ENCODE assay signal across 13 cellular contexts in the genomic region with DNA sequence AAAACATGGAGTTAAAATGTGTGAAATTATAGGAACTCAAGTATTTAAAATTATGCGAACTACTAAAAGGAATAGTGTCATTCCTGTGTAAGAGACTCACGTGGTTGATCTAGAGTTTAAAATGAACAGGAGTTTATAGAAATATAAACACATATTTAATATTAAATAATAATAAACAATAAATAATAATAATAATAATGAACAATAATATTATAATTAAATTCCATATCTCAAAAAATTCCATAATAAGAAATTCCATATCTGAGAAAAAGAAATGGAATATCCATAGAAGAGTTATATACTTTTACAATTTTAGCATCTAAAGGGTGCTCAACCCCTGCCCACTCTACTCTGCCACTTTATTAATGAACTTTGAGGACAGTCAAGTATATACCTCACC.
A peak's percentile ranks its signal among the peaks of the same experiment; 100 is the strongest.
DNase-seq lines count a peak whose midpoint lies in the region; ATAC-seq and TF ChIP-seq lines count a peak whose summit lies in the region.
"Had no signal": no experiment of that assay in that cellular context is flagged by ENCODE, and none has a peak within 500 bp of the region (broad histone marks: within the 10 kb centered on the region; RNA-seq: fewer than 3 reads in every experiment).

No MANE protein-coding gene starts in this region.

- H2BK20ac ChIP-seq in IMR-90 (ENCODE audit: low read depth, low read length), result peak overlapping the region; percentile 77

- H3K27ac Mint-ChIP-seq in activated T-cell treated with anti-CD3 and anti-CD28 coated beads, Interleukin-2, amount 50 U/mL, for 24 hours, result no peak overlapping the region
- H3K27ac Mint-ChIP-seq: CD8-positive, alpha-beta memory T cell had no signal

- no peaks in the 10 kb centered on the region for H3K79me1 ChIP-seq in IMR-90 (ENCODE audit: low read depth in 1 of 2, low read length in 2 of 2)

- no peak overlapping the region for H3K4me3 Mint-ChIP-seq in activated T-cell treated with anti-CD3 and anti-CD28 coated beads, Interleukin-2, amount 50 U/mL, for 24 hours
- H3K4me3 Mint-ChIP-seq: CD8-positive, alpha-beta memory T cell had no signal

- H3K27me3 ChIP-seq in IMR-90 (ENCODE audit: control insufficient read depth, insufficient read depth, low read length) (no peaks in the 10 kb centered on the region), fibroblast of lung (ENCODE audit: control insufficient read depth, insufficient read depth, low read length) (no peaks in the 10 kb centered on the region), osteoblast (ENCODE audit: insufficient read depth, low read length) (no peaks in the 10 kb centered on the region)
- H3K27me3 ChIP-seq: BLaER1 had no signal

- H3K4me1 ChIP-seq in IMR-90 (ENCODE audit: control insufficient read depth, insufficient read depth, low read length), result peaks cover 28% of the 10 kb centered on the region
- H3K4me1 ChIP-seq in fibroblast of lung (ENCODE audit: control insufficient read depth, extremely low read depth, insufficient read depth, low read length), result peaks cover 15% of the 10 kb centered on the region
- H3K4me1 ChIP-seq in osteoblast (ENCODE audit: insufficient read depth, low read length), result peaks cover 30% of the 10 kb centered on the region

- DNase-seq in IMR-90 (no peak), fibroblast of lung (ENCODE audit: low read depth in 2 of 2) (no peak), osteoblast (ENCODE audit: insufficient read length, low spot score, missing footprints) (no peak), NCI-H128 (lab: John Stamatoyannopoulos, UW; ENCODE audit: unreplicated experiment) (no peak), HK-2 (ENCODE audit: unreplicated experiment) (no peak), nucleus accumbens (lab: John Stamatoyannopoulos, UW) (no peak)
- DNase-seq in activated T-cell treated with anti-CD3 and anti-CD28 coated beads, Interleukin-2, amount 50 U/mL, for 24 hours, result no peak
- DNase-seq: CD8-positive, alpha-beta memory T cell; DMS79; NCI-H1092; NCI-H1694 treated with DMSO at 0.1 percent for 48 hours had no signal

- peak overlapping the region; percentile 74; the same call in 1 of the 2 replicates for H2AK5ac ChIP-seq in IMR-90 (ENCODE audit: low read depth, low read length)

- no peak overlapping the region for H3K23ac ChIP-seq in IMR-90 (ENCODE audit: low read depth, low read length)

- no peak overlapping the region for H3K14ac ChIP-seq in IMR-90 (replicated peaks; ENCODE audit: low read depth, low read length)

- peak overlapping the region; percentile 67 for H4K91ac ChIP-seq in IMR-90 (ENCODE audit: insufficient read depth, low read depth, low read length)

- H2BK120ac ChIP-seq in IMR-90 (ENCODE audit: low read depth, low read length), result peak overlapping the region; percentile 75

- H2BK5ac ChIP-seq in IMR-90 (ENCODE audit: low read depth, low read length, poor library complexity, severe bottlenecking), result peak overlapping the region; percentile 87

- dilution Hi-C loops in IMR-90 (cut with HindIII; ENCODE audit: low sequenced_read_pairs, unreplicated experiment), result no loop called here

- POLR2A ChIA-PET in IMR-90 (lab: Charles Lee; ENCODE audit: unreplicated experiment), result no interaction called here

- CTCF ChIA-PET in IMR-90 (lab: Yijun Ruan, JAX), result interaction anchor here (1.3 kb wide), 1 partner anchor 28 kb away, joined by 3 read pairs; no protein-coding TSS in a partner anchor

- peak overlapping the region; percentile 91; the same call in 1 of the 2 replicates for H3K18ac ChIP-seq in IMR-90 (ENCODE audit: low read depth, low read length)

- in situ Hi-C loops in IMR-90 (cut with MboI; ENCODE audit: low sequenced_read_pairs), result no loop called here

- no peaks in the 10 kb centered on the region for H3K4me1 Mint-ChIP-seq in activated T-cell treated with anti-CD3 and anti-CD28 coated beads, Interleukin-2, amount 50 U/mL, for 24 hours (ENCODE audit: low read depth)
- H3K4me1 Mint-ChIP-seq: CD8-positive, alpha-beta memory T cell had no signal

- no peaks in the 10 kb centered on the region for H3K36me3 Mint-ChIP-seq in activated T-cell treated with anti-CD3 and anti-CD28 coated beads, Interleukin-2, amount 50 U/mL, for 24 hours (ENCODE audit: low read depth)
- H3K36me3 Mint-ChIP-seq: CD8-positive, alpha-beta memory T cell had no signal

- no CpG with 5 or more reads among the region's 2 CpGs for WGBS in IMR-90 (ENCODE audit: extremely low coverage in 2 of 2, insufficient read length in 1 of 2), 2 experiments

- H3K56ac ChIP-seq in IMR-90 (ENCODE audit: extremely low read depth, insufficient read depth, low read length), result peak overlapping the region; percentile 7; the same call in 1 of the 2 replicates

- H3K4ac ChIP-seq in IMR-90 (ENCODE audit: low read depth, low read length), result peak overlapping the region; percentile 50; the same call in 1 of the 2 replicates

- BruUV-seq in IMR-90 (replicated peaks; lab: Mats Ljungman, UMichigan), result no TSS peak

- peaks cover 4% of the 10 kb centered on the region; the same call in 1 of the 2 replicates for H3K9me3 ChIP-seq in IMR-90 (ENCODE audit: control insufficient read depth, insufficient read depth, low read length)
- H3K9me3 ChIP-seq in fibroblast of lung (ENCODE audit: control insufficient read depth, insufficient read depth, low read depth, low read length), result no peaks in the 10 kb centered on the region
- H3K9me3 ChIP-seq in osteoblast (ENCODE audit: low read depth, low read length), result peaks cover 3% of the 10 kb centered on the region
- H3K9me3 ChIP-seq: BLaER1 had no signal

- H3K9me1 ChIP-seq in IMR-90 (ENCODE audit: insufficient read depth, low read length), result peaks cover 13% of the 10 kb centered on the region

- H3K36me3 ChIP-seq in IMR-90 (ENCODE audit: control insufficient read depth, insufficient read depth, low read length), result no peaks in the 10 kb centered on the region
- H3K36me3 ChIP-seq in fibroblast of lung (ENCODE audit: control insufficient read depth, insufficient read depth, low read length), result no peaks in the 10 kb centered on the region
- H3K36me3 ChIP-seq in osteoblast (ENCODE audit: insufficient read depth, low read length), result no peaks in the 10 kb centered on the region
- H3K36me3 ChIP-seq: BLaER1 had no signal

- peak overlapping the region in 1 of 2 experiments; percentile 65; a peak in 1 of 4 replicates for H4K8ac ChIP-seq in IMR-90 (ENCODE audit: low read depth in 2 of 2, low read length in 2 of 2)

- H3K27me3 Mint-ChIP-seq in activated T-cell treated with anti-CD3 and anti-CD28 coated beads, Interleukin-2, amount 50 U/mL, for 24 hours, result no peaks in the 10 kb centered on the region
- H3K27me3 Mint-ChIP-seq: CD8-positive, alpha-beta memory T cell had no signal

- H2AK9ac ChIP-seq in IMR-90 (replicated peaks; ENCODE audit: low read depth, low read length, poor library complexity), result no peak overlapping the region

- no peak overlapping the region for H2AFZ ChIP-seq in IMR-90 (replicated peaks; ENCODE audit: low read length, poor library complexity)
- H2AFZ ChIP-seq in fibroblast of lung (ENCODE audit: low read length), result no peak overlapping the region
- no peak overlapping the region for H2AFZ ChIP-seq in osteoblast (ENCODE audit: low read length)

- TF ChIP-seq CTCF in IMR-90 (conservative IDR thresholded peaks at IDR 0.05; ENCODE audit: low read depth, low read length), result no peak
- TF ChIP-seq CTCF in fibroblast of lung (conservative IDR thresholded peaks at IDR 0.05 in 1 of 2, IDR thresholded peaks at IDR 0.05 in 1 of 2; ENCODE audit: low read depth in 1 of 2, low read length in 2 of 2), result no peak
- no peak for TF ChIP-seq CTCF in osteoblast (IDR thresholded peaks at IDR 0.05; ENCODE audit: extremely low read depth, low read depth, low read length)

- no peak overlapping the region for H3K4me3 ChIP-seq in IMR-90 (ENCODE audit: insufficient read depth, low read depth, low read length)
- no peak overlapping the region for H3K4me3 ChIP-seq in fibroblast of lung (replicated peaks in 1 of 4; ENCODE audit: control extremely low read depth in 1 of 4, insufficient read depth in 1 of 4, low read depth in 3 of 4, low read length in 4 of 4)
- no peak overlapping the region for H3K4me3 ChIP-seq in osteoblast (ENCODE audit: insufficient read depth, low read length)
- H3K4me3 ChIP-seq: BLaER1 had no signal

- H3K9me3 Mint-ChIP-seq in activated T-cell treated with anti-CD3 and anti-CD28 coated beads, Interleukin-2, amount 50 U/mL, for 24 hours, result no peaks in the 10 kb centered on the region

- ATAC-seq in IMR-90 (ENCODE audit: low read depth), result no peak

- intact Hi-C loops in IMR-90 (cut with micrococcal nuclease), result no loop called here

- peak overlapping the region; percentile 67; the same call in 1 of the 3 replicates for H2BK15ac ChIP-seq in IMR-90 (ENCODE audit: low read depth, low read length)

- H3K79me2 ChIP-seq in fibroblast of lung (ENCODE audit: control insufficient read depth, insufficient read depth, low read length), result no peaks in the 10 kb centered on the region
- H3K79me2 ChIP-seq in osteoblast (ENCODE audit: insufficient read depth, low read length), result no peaks in the 10 kb centered on the region

- peak overlapping the region; percentile 75; the same call in 1 of the 2 replicates for H4K5ac ChIP-seq in IMR-90 (ENCODE audit: low read depth, low read length)

- H3K9ac ChIP-seq in IMR-90 (ENCODE audit: low read depth, low read length) (no peak overlapping the region), fibroblast of lung (ENCODE audit: insufficient read depth, low read length) (no peak overlapping the region)
- H3K9ac ChIP-seq: BLaER1, KMS-11 had no signal

- H3K4me2 ChIP-seq in IMR-90 (ENCODE audit: low read depth, low read length), result no peak overlapping the region
- H3K4me2 ChIP-seq in fibroblast of lung (ENCODE audit: extremely low read depth, insufficient read depth, low read length), result no peak overlapping the region
- no peak overlapping the region for H3K4me2 ChIP-seq in osteoblast (ENCODE audit: insufficient read depth, low read length)
- H3K4me2 ChIP-seq: KMS-11 had no signal

- no peak for TF ChIP-seq POLR2A in IMR-90 (IDR thresholded peaks at IDR 0.05; ENCODE audit: low read depth, low read length)

- no peak for TF ChIP-seq RAD21 in IMR-90 (IDR thresholded peaks at IDR 0.05; ENCODE audit: low read length)

- H3K27ac ChIP-seq in IMR-90 (ENCODE audit: insufficient read depth, low read length), result peak overlapping the region; percentile 65; the same call in 1 of the 2 replicates
- peak overlapping the region; percentile 11 for H3K27ac ChIP-seq in fibroblast of lung (ENCODE audit: insufficient read depth, low read length)
- peak overlapping the region; percentile 57 for H3K27ac ChIP-seq in osteoblast (ENCODE audit: low read depth, low read length)
- H3K27ac ChIP-seq: BLaER1, KMS-11 had no signal

- no peaks in the 10 kb centered on the region for H4K20me1 ChIP-seq in IMR-90 (ENCODE audit: insufficient read depth, low read length)
- no peaks in the 10 kb centered on the region for H4K20me1 ChIP-seq in fibroblast of lung (ENCODE audit: control insufficient read depth, extremely low read depth, insufficient read depth, low read length)
- no peaks in the 10 kb centered on the region for H4K20me1 ChIP-seq in osteoblast (ENCODE audit: insufficient read depth, low read length)
- H4K20me1 ChIP-seq: BLaER1 had no signal

TF ChIP-seq in IMR-90, 13 proteins besides CTCF, POLR2A, EP300 and RAD21 (continues in another document):
- TF ChIP-seq FOS (IDR thresholded peaks at IDR 0.05; ENCODE audit: low read depth, low read length), result no peak
- no peak for TF ChIP-seq RCOR1 (IDR thresholded peaks at IDR 0.05; ENCODE audit: insufficient replicate concordance, low read length)
- no peak for TF ChIP-seq BHLHE40 (IDR thresholded peaks at IDR 0.05; ENCODE audit: low read depth, low read length)
- no peak for TF ChIP-seq MAFK (IDR thresholded peaks at IDR 0.05; ENCODE audit: low read depth, low read length)

Comparison
In these comparisons a context has a peak if more than half of its experiments do, and no peak if none do; other contexts are left out.
1. H3K27ac ChIP-seq: peak in every context shown above with its lines; median percentile 65 in IMR-90; 57 in osteoblast; 11 in fibroblast of lung.